8 cellular contexts compared by ENCODE assay signal in genomic region chr10:6918305-6918704, GRCh38.
DNase-seq lines count a peak whose midpoint lies in the region; ATAC-seq, FAIRE-seq and TF ChIP-seq lines count a peak whose summit lies in the region.

No MANE protein-coding gene starts in this region.

- WGBS in aorta, 2 donors = 73 to 76% methylated on average over 6 of the region's 6 CpGs

- no peak overlapping the region for H3K4me3 Mint-ChIP-seq in neural progenitor cell

- H3K4me1 Mint-ChIP-seq in neural progenitor cell = peaks cover 5% of the 10 kb centered on the region

- H3F3A ChIP-seq in neural progenitor cell (ENCODE audit: low read depth) = no peaks in the 10 kb centered on the region

- H3K27me3 Mint-ChIP-seq in neural progenitor cell (ENCODE audit: insufficient read depth, low read depth) = peaks cover 3% of the 10 kb centered on the region

- H2AFZ ChIP-seq in neural progenitor cell (replicated peaks) = no peak overlapping the region

- no peak overlapping the region for H3K27ac ChIP-seq in right atrium auricular region
- no peak overlapping the region for H3K27ac ChIP-seq in neural progenitor cell
- H3K27ac ChIP-seq in aorta (ENCODE audit: low read depth in 1 of 2, low read length in 2 of 2) = no peak overlapping the region

- no peak for FAIRE-seq in bronchial epithelial cell (lab: Jason Lieb, UNC)

- H3K4me2 ChIP-seq in neural progenitor cell = no peak overlapping the region

- no peak overlapping the region for H3K9ac ChIP-seq in neural progenitor cell

- ATAC-seq in left cardiac atrium (no peak), aorta (ENCODE audit: low FRiP score) (peak; percentile 29), GM18861 (IDR thresholded peaks at IDR 0.05; ENCODE audit: unreplicated experiment) (no peak)

- H3K27me3 ChIP-seq in right atrium auricular region (no peaks in the 10 kb centered on the region), bronchial epithelial cell (ENCODE audit: control insufficient read depth, insufficient read depth, low read length) (no peaks in the 10 kb centered on the region), neural progenitor cell (no peaks in the 10 kb centered on the region), aorta (ENCODE audit: control insufficient read depth in 1 of 2, insufficient read depth in 2 of 2, low read length in 1 of 2) (no peaks in the 10 kb centered on the region)

- H3K4me3 ChIP-seq in right atrium auricular region = no peak overlapping the region
- no peak overlapping the region for H3K4me3 ChIP-seq in WI38 (ENCODE audit: low read depth, low read length)
- H3K4me3 ChIP-seq in bronchial epithelial cell (ENCODE audit: low read depth, low read length) = no peak overlapping the region
- H3K4me3 ChIP-seq in neural progenitor cell = no peak overlapping the region
- H3K4me3 ChIP-seq in aorta (ENCODE audit: low read length in 2 of 2) = no peak overlapping the region

- no peaks in the 10 kb centered on the region for H3K4me1 ChIP-seq in right atrium auricular region
- H3K4me1 ChIP-seq in neural progenitor cell = no peaks in the 10 kb centered on the region
- no peaks in the 10 kb centered on the region for H3K4me1 ChIP-seq in aorta (ENCODE audit: control insufficient read depth in 1 of 2, insufficient read depth in 2 of 2, low read length in 2 of 2)

- H3K9me3 Mint-ChIP-seq in neural progenitor cell = no peaks in the 10 kb centered on the region

- H3K36me3 Mint-ChIP-seq in neural progenitor cell = no peaks in the 10 kb centered on the region

- TF ChIP-seq CTCF in right atrium auricular region (IDR thresholded peaks at IDR 0.05) (peak in 1 of 2 donors; percentile 47), WI38 (IDR thresholded peaks at IDR 0.05; ENCODE audit: low read depth, low read length) (peak; percentile 27; the same call in 1 of the 2 replicates), bronchial epithelial cell (IDR thresholded peaks at IDR 0.05; ENCODE audit: insufficient read depth, low read length, severe bottlenecking) (peak; percentile 25), neural progenitor cell (IDR thresholded peaks at IDR 0.05) (peak; percentile 55)

- intact Hi-C loops in left cardiac atrium (cut with DNase I) (loop anchor here (5.0 kb wide), 1 partner anchor 499 kb away; no protein-coding TSS in a partner anchor), aorta (cut with DNase I) (no loop called here)

- no peaks in the 10 kb centered on the region for H3K9me3 ChIP-seq in right atrium auricular region
- no peaks in the 10 kb centered on the region for H3K9me3 ChIP-seq in neural progenitor cell (ENCODE audit: low read depth)
- H3K9me3 ChIP-seq in aorta (ENCODE audit: control insufficient read depth, low read length) = no peaks in the 10 kb centered on the region

- no peaks in the 10 kb centered on the region for H3K36me3 ChIP-seq in right atrium auricular region
- no peaks in the 10 kb centered on the region for H3K36me3 ChIP-seq in bronchial epithelial cell (ENCODE audit: control insufficient read depth, insufficient read depth, low read length)
- H3K36me3 ChIP-seq in neural progenitor cell = no peaks in the 10 kb centered on the region
- no peaks in the 10 kb centered on the region for H3K36me3 ChIP-seq in aorta (ENCODE audit: control insufficient read depth in 1 of 2, insufficient read depth in 2 of 2, low read length in 1 of 2)

- H4K20me1 ChIP-seq in neural progenitor cell (ENCODE audit: low read depth) = no peaks in the 10 kb centered on the region

- DNase-seq in left cardiac atrium = peak; percentile 26
- DNase-seq in right atrium auricular region (ENCODE audit: low spot score) = no peak
- DNase-seq in bronchial epithelial cell (ENCODE audit: low read depth) = no peak
- DNase-seq in neural progenitor cell (ENCODE audit: low spot score) = peak; percentile 44
- DNase-seq in aorta = peak in 1 of 2 donors; percentile 61
- no peak for DNase-seq in NCI-H345 (lab: John Stamatoyannopoulos, UW)

- no peak overlapping the region for H3K27ac Mint-ChIP-seq in neural progenitor cell

- H3K79me2 ChIP-seq in neural progenitor cell (ENCODE audit: low read depth) = no peaks in the 10 kb centered on the region

Comparison
In these comparisons a context has a peak if more than half of its experiments do, and no peak if none do; other contexts are left out.
1. DNase-seq: peak in left cardiac atrium (single experiment) and neural progenitor cell (single experiment); none in right atrium auricular region (single experiment), bronchial epithelial cell (single experiment) and NCI-H345 (single experiment).
2. intact Hi-C loops: an anchor here in left cardiac atrium (5.0 kb wide); none called in aorta.